Comparison of ENCODE assay signal across 8 cellular contexts in genomic region chr2:130342020-130342532, GRCh38. TPM values are rescaled to one million over a fixed set of nuclear protein-coding genes. Genes with fewer than 3 reads are reported as not detected.
DNase-seq lines count a peak whose midpoint lies in the region; ATAC-seq and TF ChIP-seq lines count a peak whose summit lies in the region.

No MANE protein-coding gene starts in this region.

- peaks cover 0 to 66% (median 46%) of the 10 kb centered on the region in 6 donors for H3K36me3 ChIP-seq in spleen

- H3K4me3 Mint-ChIP-seq in WTC11 (peak overlapping the region; percentile 100), immature natural killer cell (peak overlapping the region; percentile 92 to 100 (median 100))

- 0 to 1% (median 0%) methylated on average over 23 to 24 of the region's 24 CpGs for WGBS in spleen, 5 donors

- POLR2A ChIA-PET in WTC11 (lab: Charles Lee): interaction anchor here (0.7 to 1.7 kb wide), 8 partner anchors 8 to 161 kb away, joined by 3 to 8 read pairs (median 4); partner anchors contain the start of gene SMPD4

- peak overlapping the region; percentile 98 for H3K27ac Mint-ChIP-seq in WTC11
- H3K27ac Mint-ChIP-seq in immature natural killer cell: peak overlapping the region; percentile 91 to 99 (median 96)

- ATAC-seq in HG03175 (IDR thresholded peaks at IDR 0.05; ENCODE audit: unreplicated experiment) (peak; percentile 74), WTC11 (peak; percentile 79)

- peaks cover 17% of the 10 kb centered on the region for H3K4me1 Mint-ChIP-seq in WTC11
- H3K4me1 Mint-ChIP-seq in immature natural killer cell: peaks cover 32 to 36% of the 10 kb centered on the region in 2 donors

- CTCF ChIA-PET in WTC11 (lab: Charles Lee): interaction anchor here (0.7 to 2.6 kb wide), 9 partner anchors 9 to 161 kb away, joined by 3 to 26 read pairs (median 7); partner anchors contain the start of genes PTPN18 and SMPD4

- TF ChIP-seq CTCF in WTC11 (IDR thresholded peaks at IDR 0.05) (no peak), cardiac fibroblast (IDR thresholded peaks at IDR 0.05; ENCODE audit: low read depth, low read length) (no peak), spleen (IDR thresholded peaks at IDR 0.05 in 8 of 11, conservative IDR thresholded peaks at IDR 0.05 in 3 of 11) (no peak)

- in situ Hi-C loops in GM18951 (cut with MboI; ENCODE audit: low sequenced_read_pairs, unreplicated experiment): loop anchor here (25.0 kb wide), 2 partner anchors 155 to 405 kb away; partner anchors contain the start of genes MZT2B, SMPD4 and TUBA3E

- H3K27me3 ChIP-seq in spleen (replicated peaks in 1 of 7): no peaks in the 10 kb centered on the region

- H3K27ac ChIP-seq in spleen: peak overlapping the region; percentile 85 to 97 (median 93)

- peaks cover 9 to 67% (median 35%) of the 10 kb centered on the region in 6 donors for H3K4me1 ChIP-seq in spleen

- H3K27me3 Mint-ChIP-seq in WTC11 (ENCODE audit: low read depth) (peaks cover 3% of the 10 kb centered on the region; the same call in 1 of the 2 replicates), immature natural killer cell (ENCODE audit: low read depth in 3 of 3) (peaks cover 3 to 13% (median 8%) of the 10 kb centered on the region in 3 donors)

- no peaks in the 10 kb centered on the region for H3K9me3 ChIP-seq in spleen

- H3K36me3 Mint-ChIP-seq in WTC11: peaks cover 52% of the 10 kb centered on the region
- peaks cover 27 to 42% (median 38%) of the 10 kb centered on the region in 3 donors for H3K36me3 Mint-ChIP-seq in immature natural killer cell

- TF ChIP-seq POLR2A in GM18951 (IDR thresholded peaks at IDR 0.05; ENCODE audit: extremely low read depth, insufficient read depth, insufficient read length) (peak; percentile 56), spleen (IDR thresholded peaks at IDR 0.05) (peak in 1 of 3 donors; percentile 3)

- intact Hi-C loops in spleen (cut with DNase I; ENCODE audit: low total_unique reads): no loop called here

- DNase-seq in AG08396 (ENCODE audit: low spot score) (peak; percentile 92), NCI-H2227 treated with DMSO at 0.1 percent for 48 hours (lab: John Stamatoyannopoulos, UW) (peak; percentile 99), WTC11 (ENCODE audit: low spot score) (peak; percentile 85), cardiac fibroblast (ENCODE audit: low read depth in 2 of 2) (peak; percentile 95), immature natural killer cell (peak; percentile 88 to 90 (median 89)), spleen (peak; percentile 95)

- H3K4me3 ChIP-seq in cardiac fibroblast (replicated peaks in 1 of 2; ENCODE audit: low read depth in 2 of 2, low read length in 2 of 2) (peak overlapping the region; percentile 71 to 92), spleen (peak overlapping the region; percentile 77 to 99 (median 95))

- H3K9me3 Mint-ChIP-seq in WTC11 (no peaks in the 10 kb centered on the region), immature natural killer cell (no peaks in the 10 kb centered on the region)

TF ChIP-seq in WTC11, 78 proteins besides CTCF, POLR2A, EP300 and RAD21 (continues in another document):
- peak; percentile 52; the same call in 1 of the 2 replicates for TF ChIP-seq SP1 (CRISPR knock-in tag; conservative IDR thresholded peaks at IDR 0.05)
- no peak for TF ChIP-seq ZNF138 (CRISPR knock-in tag; conservative IDR thresholded peaks at IDR 0.05)
- 0 out of 2 replicates have a peak, but pooled peaks have one; percentile 15 for TF ChIP-seq AR (CRISPR knock-in tag; IDR thresholded peaks at IDR 0.05)
- TF ChIP-seq NFYB (CRISPR knock-in tag; conservative IDR thresholded peaks at IDR 0.05; ENCODE audit: low read depth): peak; percentile 45
- TF ChIP-seq NR2C2 (CRISPR knock-in tag; IDR thresholded peaks at IDR 0.05): no peak
- TF ChIP-seq ZBTB21 (CRISPR knock-in tag; IDR thresholded peaks at IDR 0.05; ENCODE audit: borderline replicate concordance): no peak
- TF ChIP-seq NFE2L1 (CRISPR knock-in tag; IDR thresholded peaks at IDR 0.05): 0 out of 2 replicates have a peak, but pooled peaks have one; percentile 22
- no peak for TF ChIP-seq IRF1 (CRISPR knock-in tag; IDR thresholded peaks at IDR 0.05)
- 0 out of 2 replicates have a peak, but pooled peaks have one; percentile 76 for TF ChIP-seq ARID4B (CRISPR knock-in tag; IDR thresholded peaks at IDR 0.05; ENCODE audit: borderline replicate concordance)
- peak; percentile 40; the same call in 1 of the 2 replicates for TF ChIP-seq FOXK1 (CRISPR knock-in tag; IDR thresholded peaks at IDR 0.05)
- TF ChIP-seq FOXP1 (CRISPR knock-in tag; IDR thresholded peaks at IDR 0.05; ENCODE audit: borderline replicate concordance): 0 out of 2 replicates have a peak, but pooled peaks have one; percentile 31
- no peak for TF ChIP-seq ZNF121 (CRISPR knock-in tag; IDR thresholded peaks at IDR 0.05)
- TF ChIP-seq GABPB1 (CRISPR knock-in tag; IDR thresholded peaks at IDR 0.05): no peak; the same call in 1 of the 2 replicates
- TF ChIP-seq EMX1 (CRISPR knock-in tag; IDR thresholded peaks at IDR 0.05): no peak
- TF ChIP-seq CREM (CRISPR knock-in tag; IDR thresholded peaks at IDR 0.05): 0 out of 2 replicates have a peak, but pooled peaks have one; percentile 51
- TF ChIP-seq ZNF423 (CRISPR knock-in tag; IDR thresholded peaks at IDR 0.05): no peak

RNA-seq across cellular contexts. Expression of gene IMP4, which starts 0.6 kb away (rescaled TPM):
- 80.4 to 89.2 TPM (median 85.2 TPM) in 3 replicates for total RNA-seq in WTC11 (2021)
- 100 to 1,000 TPM in 1 of 3 donors, 10 to 100 TPM in 2; 45.3 to 103 (median 84.7) TPM for polyA plus RNA-seq in immature natural killer cell
- total RNA-seq in spleen: 10 to 100 TPM; 50.2 to 82.0 (median 63.4) TPM
- 10 to 100 TPM; 77.4 to 85.0 (median 82.5) TPM for polyA plus RNA-seq in spleen

RNA-seq across cellular contexts. Expression of gene PTPN18, which starts 13.8 kb away (rescaled TPM):
- total RNA-seq in WTC11 (2021) (15.7 to 21.8 TPM (median 21.0 TPM) in 3 replicates), spleen (100 to 1,000 TPM in 6 of 7 donors, 10 to 100 TPM in 1; 79.5 to 132 (median 109) TPM)
- polyA plus RNA-seq in immature natural killer cell (100 to 1,000 TPM in 1 of 3 donors, 10 to 100 TPM in 2; 89.4 to 190 (median 91.1) TPM), spleen (100 to 1,000 TPM in 1 of 3 donors, 10 to 100 TPM in 2; 75.9 to 129 (median 98.2) TPM)

Comparison
In these comparisons a context has a peak if more than half of its experiments do, and no peak if none do; other contexts are left out.
1. Peak in every context shown above with its lines: DNase-seq, ATAC-seq, H3K4me3 ChIP-seq and H3K27ac ChIP-seq.